In genomic region chr2:98911376-98912154, GRCh38 we compare ENCODE assay signal across 1 cellular context.
A peak's percentile ranks its signal among the peaks of the same experiment; 100 is the strongest.
TF ChIP-seq lines count a peak whose summit lies in the region.

No MANE protein-coding gene starts in this region.

TF ChIP-seq in HepG2, 621 proteins besides CTCF, POLR2A, EP300 and RAD21 (continued from another document and continues in another):
- TF ChIP-seq HNF1A (IDR thresholded peaks at IDR 0.05; ENCODE audit: low read depth) (no peak), HNF1A (CRISPR knock-in tag; IDR thresholded peaks at IDR 0.05; ENCODE audit: borderline replicate concordance) (no peak), ZHX2 (IDR thresholded peaks at IDR 0.05; ENCODE audit: low read depth) (no peak), ZHX2 (CRISPR knock-in tag; IDR thresholded peaks at IDR 0.05; ENCODE audit: borderline replicate concordance) (no peak), ZNF766 (CRISPR knock-in tag; IDR thresholded peaks at IDR 0.05; ENCODE audit: borderline replicate concordance) (no peak), NBN (conservative IDR thresholded peaks at IDR 0.05) (no peak), RFX5 (IDR thresholded peaks at IDR 0.05; ENCODE audit: low read depth, low read length) (no peak), GLI4 (CRISPR knock-in tag; IDR thresholded peaks at IDR 0.05; ENCODE audit: borderline replicate concordance) (no peak), GTF3A (CRISPR knock-in tag; conservative IDR thresholded peaks at IDR 0.05) (no peak), ZNF580 (CRISPR knock-in tag; IDR thresholded peaks at IDR 0.05; ENCODE audit: borderline replicate concordance, low read depth) (no peak), ZNF292 (CRISPR knock-in tag; IDR thresholded peaks at IDR 0.05; ENCODE audit: borderline replicate concordance, low read depth) (peak; percentile 69; the same call in 1 of the 2 replicates), CEBPB (IDR thresholded peaks at IDR 0.05; ENCODE audit: borderline replicate concordance, low read depth, low read length) (no peak), ATRX (CRISPR knock-in tag; IDR thresholded peaks at IDR 0.05; ENCODE audit: borderline replicate concordance) (no peak), RBM22 (optimal IDR thresholded peaks at IDR 0.05; ENCODE audit: low read length) (no peak), ESRRA (CRISPR knock-in tag; IDR thresholded peaks at IDR 0.05; ENCODE audit: low read depth) (no peak; the same call in 1 of the 2 replicates), TSC22D2 (CRISPR knock-in tag; IDR thresholded peaks at IDR 0.05; ENCODE audit: borderline replicate concordance) (no peak), ZSCAN9 (CRISPR knock-in tag; IDR thresholded peaks at IDR 0.05; ENCODE audit: borderline replicate concordance) (no peak), SNAI1 (CRISPR knock-in tag; IDR thresholded peaks at IDR 0.05; ENCODE audit: borderline replicate concordance) (no peak), ZBTB42 (CRISPR knock-in tag; IDR thresholded peaks at IDR 0.05) (no peak), STAT6 (CRISPR knock-in tag; IDR thresholded peaks at IDR 0.05; ENCODE audit: borderline replicate concordance) (no peak), ZNF121 (CRISPR knock-in tag; IDR thresholded peaks at IDR 0.05) (no peak), ZBTB38 (CRISPR knock-in tag; IDR thresholded peaks at IDR 0.05) (0 out of 2 replicates have a peak, but pooled peaks have one; percentile 19), ZFX (CRISPR knock-in tag; IDR thresholded peaks at IDR 0.05; ENCODE audit: low read depth) (no peak; the same call in 1 of the 2 replicates), SP2 (CRISPR knock-in tag; IDR thresholded peaks at IDR 0.05) (no peak), MYC (CRISPR knock-in tag; IDR thresholded peaks at IDR 0.05; ENCODE audit: borderline replicate concordance) (peak; percentile 76; the same call in 1 of the 2 replicates), ZNF530 (CRISPR knock-in tag; IDR thresholded peaks at IDR 0.05; ENCODE audit: low read depth) (no peak), THAP8 (CRISPR knock-in tag; IDR thresholded peaks at IDR 0.05; ENCODE audit: borderline replicate concordance) (no peak), ZNF124 (CRISPR knock-in tag; IDR thresholded peaks at IDR 0.05) (no peak), CREM (IDR thresholded peaks at IDR 0.05) (no peak), CREM (CRISPR knock-in tag; IDR thresholded peaks at IDR 0.05) (no peak), ZNF883 (CRISPR knock-in tag; IDR thresholded peaks at IDR 0.05; ENCODE audit: not compliant biosample characterization) (no peak), FOXO1 (CRISPR knock-in tag; IDR thresholded peaks at IDR 0.05) (no peak), ZNF550 (CRISPR knock-in tag; IDR thresholded peaks at IDR 0.05; ENCODE audit: borderline replicate concordance) (no peak), REXO4 (CRISPR knock-in tag; IDR thresholded peaks at IDR 0.05; ENCODE audit: borderline replicate concordance) (no peak), ADNP (CRISPR knock-in tag; IDR thresholded peaks at IDR 0.05) (no peak), PLSCR1 (CRISPR knock-in tag; IDR thresholded peaks at IDR 0.05; ENCODE audit: borderline replicate concordance) (no peak), ZNF20 (CRISPR knock-in tag; IDR thresholded peaks at IDR 0.05) (no peak), ZNF615 (CRISPR knock-in tag; IDR thresholded peaks at IDR 0.05; ENCODE audit: borderline replicate concordance) (no peak), SUZ12 (IDR thresholded peaks at IDR 0.05; ENCODE audit: low read depth, low read length) (no peak), DMAP1 (CRISPR knock-in tag; IDR thresholded peaks at IDR 0.05) (peak; percentile 68; the same call in 1 of the 2 replicates), RNF219 (CRISPR knock-in tag; IDR thresholded peaks at IDR 0.05) (no peak), ATM (IDR thresholded peaks at IDR 0.05; ENCODE audit: borderline replicate concordance) (no peak), ZNF569 (CRISPR knock-in tag; IDR thresholded peaks at IDR 0.05; ENCODE audit: borderline replicate concordance) (no peak), CCAR2 (optimal IDR thresholded peaks at IDR 0.05; ENCODE audit: low read depth, low read length) (no peak), TAF15 (IDR thresholded peaks at IDR 0.05; ENCODE audit: low read depth, low read length, poor library complexity, severe bottlenecking) (no peak), NCOA2 (CRISPR knock-in tag; IDR thresholded peaks at IDR 0.05) (peak; percentile 50; the same call in 1 of the 2 replicates), ZNF558 (CRISPR knock-in tag; IDR thresholded peaks at IDR 0.05; ENCODE audit: borderline replicate concordance) (no peak), ZNF24 (IDR thresholded peaks at IDR 0.05) (no peak), NCOA5 (CRISPR knock-in tag; IDR thresholded peaks at IDR 0.05) (no peak), HES4 (CRISPR knock-in tag; IDR thresholded peaks at IDR 0.05; ENCODE audit: borderline replicate concordance) (no peak), ZNF30 (CRISPR knock-in tag; IDR thresholded peaks at IDR 0.05) (no peak), ATF2 (CRISPR knock-in tag; IDR thresholded peaks at IDR 0.05) (peak; percentile 70)
